Comparison of ENCODE assay signal across 18 cellular contexts in genomic region chr3:193498195-193498594, GRCh38.
"Had no signal": no experiment of that assay in that cellular context is flagged by ENCODE, and none has a peak within 500 bp of the region (broad histone marks: within the 10 kb centered on the region; RNA-seq: fewer than 3 reads in every experiment).

No MANE protein-coding gene starts in this region.

- DNase-seq: activated CD4-positive, alpha-beta memory T cell treated with anti-CD3 and anti-CD28 coated beads, Interleukin-2, amount 10 ng/mL, durations not matched to agents 7 days and 5 days; activated CD4-positive, alpha-beta T cell treated with anti-CD3 and anti-CD28 coated beads for 48 hours; activated effector memory CD4-positive, alpha-beta T cell treated with anti-CD3 and anti-CD28 coated beads, Interleukin-2, amount 50 U/mL, for 16 hours; activated naive CD4-positive, alpha-beta T cell treated with anti-CD3 and anti-CD28 coated beads, Interleukin-2, amount 10 ng/mL, durations not matched to agents 7 days and 5 days; amygdala; colonic mucosa; dorsolateral prefrontal cortex; head of caudate nucleus; hypothalamus; islet precursor cell; left cardiac atrium; mesendoderm; mucosa of descending colon; nucleus accumbens; right cardiac atrium; stimulated activated CD4-positive, alpha-beta T cell treated with anti-CD3 and anti-CD28 coated beads, Interleukin-4, amount 100 ng/mL, for 24 hours; stimulated activated naive CD4-positive, alpha-beta T cell treated with Interleukin-2 at 50 U/mL for 16 hours; upper lobe of left lung had no signal
